1 cellular context compared by ENCODE assay signal in genomic region chr5:154857091-154857533, GRCh38.
A peak's percentile ranks its signal among the peaks of the same experiment; 100 is the strongest.
TF ChIP-seq lines count a peak whose summit lies in the region.

No MANE protein-coding gene starts in this region.

TF ChIP-seq in IMR-90, 13 proteins besides CTCF, POLR2A, EP300 and RAD21:
- TF ChIP-seq MAZ (IDR thresholded peaks at IDR 0.05; ENCODE audit: borderline replicate concordance, low read depth, low read length) (peak; percentile 46), NFE2L2 (IDR thresholded peaks at IDR 0.05; ENCODE audit: low read depth, low read length) (no peak), CHD1 (IDR thresholded peaks at IDR 0.05; ENCODE audit: low read depth, low read length) (no peak), FOS (IDR thresholded peaks at IDR 0.05; ENCODE audit: low read depth, low read length) (no peak), CEBPB (IDR thresholded peaks at IDR 0.05; ENCODE audit: low read depth, low read length) (no peak)
